ENCODE assay signal across 19 cellular contexts in the genomic region with DNA sequence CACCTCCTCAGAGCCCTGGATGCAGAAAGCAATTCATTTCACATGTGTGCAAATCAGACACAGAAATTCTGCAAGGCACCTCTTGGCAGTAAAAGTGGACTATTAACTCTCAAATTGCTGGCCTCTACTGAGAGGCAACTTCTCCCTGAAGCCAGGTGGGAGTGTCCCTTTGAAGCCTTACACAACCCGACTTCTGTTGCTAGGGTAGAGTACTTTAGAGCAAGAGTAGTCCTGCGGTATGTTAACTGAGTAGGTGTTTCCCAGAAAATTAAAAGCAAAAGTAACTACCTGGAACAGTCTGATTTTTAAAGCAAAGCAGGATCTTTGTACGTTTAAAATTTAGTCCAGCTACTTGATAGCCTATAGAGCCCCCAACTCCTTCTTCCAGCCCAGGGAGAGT.
DNase-seq lines count a peak whose midpoint lies in the region; ATAC-seq and TF ChIP-seq lines count a peak whose summit lies in the region.
"Had no signal": no experiment of that assay in that cellular context is flagged by ENCODE, and none has a peak within 500 bp of the region (broad histone marks: within the 10 kb centered on the region; RNA-seq: fewer than 3 reads in every experiment).

No MANE protein-coding gene starts in this region.

- no peak overlapping the region for H3K4me3 Mint-ChIP-seq in stimulated activated naive CD8-positive, alpha-beta T cell treated with anti-CD3 and anti-CD28 coated beads, Interleukin-15, amount 100 ng/mL, for 72 hours
- no peak overlapping the region for H3K4me3 Mint-ChIP-seq in T-helper 2 cell treated with Interferon-gamma antibody and Interleukin-4, amounts not matched to agents 5 μg/mL and 100 μg/mL, for 36 hours
- H3K4me3 Mint-ChIP-seq: B cell; CD4-positive, alpha-beta memory T cell had no signal

- peak; percentile 53 for ATAC-seq in stimulated activated naive CD8-positive, alpha-beta T cell treated with anti-CD3 and anti-CD28 coated beads, Interleukin-15, amount 100 ng/mL, for 72 hours
- no peak for ATAC-seq in stimulated activated naive CD8-positive, alpha-beta T cell treated with anti-CD3 and anti-CD28 coated beads, Interleukin-15, Interleukin-2, amounts not matched to agents 100 U/mL and 50 U/mL, for 24 hours
- peak; percentile 75 for ATAC-seq in lung (ENCODE audit: insufficient read depth, low FRiP score)

- no peak overlapping the region for H3K27ac Mint-ChIP-seq in stimulated activated naive CD8-positive, alpha-beta T cell treated with anti-CD3 and anti-CD28 coated beads, Interleukin-15, amount 100 ng/mL, for 72 hours
- H3K27ac Mint-ChIP-seq in T-helper 2 cell treated with Interferon-gamma antibody and Interleukin-4, amounts not matched to agents 5 μg/mL and 100 μg/mL, for 36 hours: no peak overlapping the region
- H3K27ac Mint-ChIP-seq: B cell; CD4-positive, alpha-beta memory T cell had no signal

- H3K36me3 ChIP-seq in lung (ENCODE audit: control insufficient read depth in 2 of 2, insufficient read depth in 2 of 2, low read length in 2 of 2): no peaks in the 10 kb centered on the region
- H3K36me3 ChIP-seq: BLaER1 treated with 17β-estradiol and CSF1 and Interleukin-3, amounts not matched to agents 10 nM and 100 nM had no signal

- H3K9me3 Mint-ChIP-seq in stimulated activated naive CD8-positive, alpha-beta T cell treated with anti-CD3 and anti-CD28 coated beads, Interleukin-15, amount 100 ng/mL, for 72 hours: peaks cover 0 to 13% of the 10 kb centered on the region in 2 donors
- H3K9me3 Mint-ChIP-seq in T-helper 2 cell treated with Interferon-gamma antibody and Interleukin-4, amounts not matched to agents 5 μg/mL and 100 μg/mL, for 36 hours: peaks cover 3% of the 10 kb centered on the region

- DNase-seq in stimulated activated naive CD8-positive, alpha-beta T cell treated with anti-CD3 and anti-CD28 coated beads, Interleukin-15, amount 100 ng/mL, for 72 hours: no peak
- no peak for DNase-seq in stimulated activated naive CD8-positive, alpha-beta T cell treated with anti-CD3 and anti-CD28 coated beads, Interleukin-15, Interleukin-2, amounts not matched to agents 100 U/mL and 50 U/mL, for 24 hours
- peak; percentile 47 for DNase-seq in left kidney (ENCODE audit: low read depth, low spot score)
- DNase-seq in lung (ENCODE audit: low spot score): no peak
- no peak for DNase-seq in NCI-H1092 treated with DMSO at 0.1 percent for 48 hours (lab: John Stamatoyannopoulos, UW)
- DNase-seq in T-helper 2 cell treated with Interferon-gamma antibody and Interleukin-4, amounts not matched to agents 5 μg/mL and 100 μg/mL, for 36 hours (ENCODE audit: low spot score): no peak
- DNase-seq in NCI-H82 (lab: John Stamatoyannopoulos, UW): no peak
- no peak for DNase-seq in NOMO-1 (lab: John Stamatoyannopoulos, UW; ENCODE audit: unreplicated experiment in 2 of 2)
- DNase-seq: Calu3; CD4-positive, alpha-beta memory T cell; COR-L47; DMS53; DMS79 treated with DMSO at 0.1 percent for 48 hours; GM23248; H7; HCEC 1CT had no signal

- no peak for TF ChIP-seq CTCF in lung (IDR thresholded peaks at IDR 0.05; ENCODE audit: control extremely low read depth, extremely low read depth)

- no peaks in the 10 kb centered on the region for H3K27me3 ChIP-seq in lung (ENCODE audit: control insufficient read depth, insufficient read depth)
- H3K27me3 ChIP-seq: BLaER1 treated with 17β-estradiol and CSF1 and Interleukin-3, amounts not matched to agents 10 nM and 100 nM had no signal

- WGBS in lung, 2 donors: 60 to 77% methylated on average over 3 of the region's 3 CpGs

- no peak overlapping the region for H3K4me3 ChIP-seq in lung
- H3K4me3 ChIP-seq: BLaER1 treated with 17β-estradiol and CSF1 and Interleukin-3, amounts not matched to agents 10 nM and 100 nM; GM23248 had no signal

- peaks cover 0 to 2% of the 10 kb centered on the region in 2 donors for H3K4me1 ChIP-seq in lung (ENCODE audit: control insufficient read depth in 2 of 2, insufficient read depth in 2 of 2, low read length in 2 of 2)

- H3K9me3 ChIP-seq in lung (ENCODE audit: control insufficient read depth in 2 of 2, insufficient read depth in 1 of 2, low read length in 1 of 2): peaks cover 0 to 2% of the 10 kb centered on the region in 2 donors

- H3K27me3 Mint-ChIP-seq in stimulated activated naive CD8-positive, alpha-beta T cell treated with anti-CD3 and anti-CD28 coated beads, Interleukin-15, amount 100 ng/mL, for 72 hours: no peaks in the 10 kb centered on the region
- no peaks in the 10 kb centered on the region for H3K27me3 Mint-ChIP-seq in T-helper 2 cell treated with Interferon-gamma antibody and Interleukin-4, amounts not matched to agents 5 μg/mL and 100 μg/mL, for 36 hours (ENCODE audit: low read depth)
- H3K27me3 Mint-ChIP-seq: B cell; CD4-positive, alpha-beta memory T cell had no signal

- H3K36me3 Mint-ChIP-seq in T-helper 2 cell treated with Interferon-gamma antibody and Interleukin-4, amounts not matched to agents 5 μg/mL and 100 μg/mL, for 36 hours (ENCODE audit: low read depth): no peaks in the 10 kb centered on the region
- H3K36me3 Mint-ChIP-seq: CD4-positive, alpha-beta memory T cell had no signal

- no peak overlapping the region for H3K27ac ChIP-seq in lung (ENCODE audit: low read depth in 1 of 2, low read length in 1 of 2)
- H3K27ac ChIP-seq: 22Rv1; BLaER1 treated with 17β-estradiol and CSF1 and Interleukin-3, amounts not matched to agents 10 nM and 100 nM; GM23248 had no signal

- no peaks in the 10 kb centered on the region for H3K4me1 Mint-ChIP-seq in stimulated activated naive CD8-positive, alpha-beta T cell treated with anti-CD3 and anti-CD28 coated beads, Interleukin-15, amount 100 ng/mL, for 72 hours
- H3K4me1 Mint-ChIP-seq in T-helper 2 cell treated with Interferon-gamma antibody and Interleukin-4, amounts not matched to agents 5 μg/mL and 100 μg/mL, for 36 hours (ENCODE audit: low read depth): no peaks in the 10 kb centered on the region
- H3K4me1 Mint-ChIP-seq: B cell had no signal
